12 cellular contexts compared by ENCODE assay signal in genomic region chr18:79604205-79604912, GRCh38.
"Had no signal": no experiment of that assay in that cellular context is flagged by ENCODE, and none has a peak within 500 bp of the region (broad histone marks: within the 10 kb centered on the region; RNA-seq: fewer than 3 reads in every experiment).

No MANE protein-coding gene starts in this region.

- H3K4me3 ChIP-seq: prostate gland, uterus had no signal

- H3K4me1 ChIP-seq: prostate gland, uterus had no signal

- H3K27me3 ChIP-seq: brain microvascular endothelial cell, uterus had no signal

- H3K36me3 ChIP-seq: brain microvascular endothelial cell, neutrophil, prostate gland, uterus had no signal

- DNase-seq: amniotic stem cell; brain microvascular endothelial cell; cerebellar nuclear complex; immature natural killer cell; stimulated activated CD4-positive, alpha-beta T cell treated with anti-CD3 and anti-CD28 coated beads, Interleukin-15, amount 100 ng/mL, for 24 hours; SW 1271 had no signal

- H3K9me3 ChIP-seq: neutrophil, prostate gland, uterus had no signal

- H3K27ac ChIP-seq: brain microvascular endothelial cell, neutrophil, prostate gland, uterus had no signal

- ATAC-seq: activated CD4-positive, CD25-positive, alpha-beta regulatory T cell treated with anti-CD3 and anti-CD28 coated beads, Interleukin-2, amount 50 U/mL, for 24 hours; activated naive CD4-positive, alpha-beta T cell treated with anti-CD3 and anti-CD28 coated beads, Interleukin-2, amount 50 U/mL, for 72 hours; esophagus mucosa had no signal
